In the genomic region with DNA sequence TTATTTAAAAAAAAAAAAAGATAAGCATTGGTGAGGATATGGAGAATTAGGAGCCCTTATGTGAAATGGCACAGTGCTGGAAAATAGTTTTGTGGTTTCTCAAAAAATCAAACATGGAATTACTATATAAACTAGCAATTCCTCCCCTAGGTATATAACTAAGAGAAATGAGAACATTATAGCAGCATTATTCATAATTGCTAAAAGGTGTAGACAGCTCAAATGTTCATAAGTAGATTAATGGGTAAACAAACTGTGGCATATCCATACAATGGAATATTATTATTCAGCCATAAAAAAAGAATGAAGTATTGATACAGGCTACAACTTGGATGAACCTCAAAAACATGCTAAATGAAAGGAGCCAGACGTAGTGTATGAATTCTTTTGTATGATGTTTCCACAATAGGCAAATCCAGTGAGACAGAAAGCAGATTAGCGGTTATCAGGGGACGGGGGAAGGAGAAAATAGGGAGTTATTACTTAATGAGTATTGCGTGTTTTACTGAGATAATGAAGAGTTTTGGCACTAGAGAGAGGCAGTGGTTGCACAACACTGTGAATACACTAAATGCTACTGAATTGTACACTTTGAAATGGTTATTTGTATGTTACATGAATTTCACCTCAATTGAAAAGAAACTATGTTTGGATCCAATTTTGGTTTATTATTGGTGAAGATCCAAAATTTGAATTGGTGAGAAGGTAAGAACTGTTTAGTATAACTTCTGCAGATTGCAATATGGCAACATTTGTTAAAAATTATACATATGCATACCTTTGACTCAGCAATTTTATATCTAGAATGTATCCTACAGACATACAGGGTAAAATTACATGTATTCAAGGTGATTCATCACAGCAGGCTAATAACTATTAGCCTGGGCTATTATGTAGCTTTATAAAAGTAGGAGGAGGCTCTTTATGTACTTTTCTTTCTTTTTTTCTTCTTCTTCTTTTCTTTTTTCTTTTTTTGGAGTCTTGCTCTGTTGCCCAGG, we compare ENCODE assay signal across 1 cellular context.
TF ChIP-seq lines count a peak whose summit lies in the region.

No MANE protein-coding gene starts in this region.

TF ChIP-seq in K562, 482 proteins besides CTCF, POLR2A, EP300 and RAD21 (continued from another document and continues in another):
- TF ChIP-seq, protein P1, sequence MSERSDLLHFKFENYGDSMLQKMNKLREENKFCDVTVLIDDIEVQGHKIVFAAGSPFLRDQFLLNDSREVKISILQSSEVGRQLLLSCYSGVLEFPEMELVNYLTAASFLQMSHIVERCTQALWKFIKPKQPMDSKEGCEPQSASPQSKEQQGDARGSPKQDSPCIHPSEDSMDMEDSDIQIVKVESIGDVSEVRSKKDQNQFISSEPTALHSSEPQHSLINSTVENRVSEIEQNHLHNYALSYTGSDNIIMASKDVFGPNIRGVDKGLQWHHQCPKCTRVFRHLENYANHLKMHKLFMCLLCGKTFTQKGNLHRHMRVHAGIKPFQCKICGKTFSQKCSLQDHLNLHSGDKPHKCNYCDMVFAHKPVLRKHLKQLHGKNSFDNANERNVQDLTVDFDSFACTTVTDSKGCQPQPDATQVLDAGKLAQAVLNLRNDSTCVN (CRISPR knock-in tag; IDR thresholded peaks at IDR 0.05) = no peak
- TF ChIP-seq, protein P2, sequence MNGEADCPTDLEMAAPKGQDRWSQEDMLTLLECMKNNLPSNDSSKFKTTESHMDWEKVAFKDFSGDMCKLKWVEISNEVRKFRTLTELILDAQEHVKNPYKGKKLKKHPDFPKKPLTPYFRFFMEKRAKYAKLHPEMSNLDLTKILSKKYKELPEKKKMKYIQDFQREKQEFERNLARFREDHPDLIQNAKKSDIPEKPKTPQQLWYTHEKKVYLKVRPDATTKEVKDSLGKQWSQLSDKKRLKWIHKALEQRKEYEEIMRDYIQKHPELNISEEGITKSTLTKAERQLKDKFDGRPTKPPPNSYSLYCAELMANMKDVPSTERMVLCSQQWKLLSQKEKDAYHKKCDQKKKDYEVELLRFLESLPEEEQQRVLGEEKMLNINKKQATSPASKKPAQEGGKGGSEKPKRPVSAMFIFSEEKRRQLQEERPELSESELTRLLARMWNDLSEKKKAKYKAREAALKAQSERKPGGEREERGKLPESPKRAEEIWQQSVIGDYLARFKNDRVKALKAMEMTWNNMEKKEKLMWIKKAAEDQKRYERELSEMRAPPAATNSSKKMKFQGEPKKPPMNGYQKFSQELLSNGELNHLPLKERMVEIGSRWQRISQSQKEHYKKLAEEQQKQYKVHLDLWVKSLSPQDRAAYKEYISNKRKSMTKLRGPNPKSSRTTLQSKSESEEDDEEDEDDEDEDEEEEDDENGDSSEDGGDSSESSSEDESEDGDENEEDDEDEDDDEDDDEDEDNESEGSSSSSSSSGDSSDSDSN (IDR thresholded peaks at IDR 0.05; ENCODE audit: borderline replicate concordance in 1 of 2, low read depth in 2 of 2, low read length in 2 of 2) = no peak
- TF ChIP-seq KLF16 (IDR thresholded peaks at IDR 0.05) (peak; percentile 64; the same call in 1 of the 2 replicates), CCNT2 (IDR thresholded peaks at IDR 0.05; ENCODE audit: borderline replicate concordance, extremely low read depth, insufficient read length, low read depth, low read length) (no peak), ZFP1 (CRISPR knock-in tag; IDR thresholded peaks at IDR 0.05) (no peak), SLC30A9 (CRISPR knock-in tag; IDR thresholded peaks at IDR 0.05) (no peak), ZNF146 (CRISPR knock-in tag; IDR thresholded peaks at IDR 0.05; ENCODE audit: unreplicated experiment) (no peak), ZNF197 (CRISPR knock-in tag; IDR thresholded peaks at IDR 0.05; ENCODE audit: low read depth) (0 out of 2 replicates have a peak, but pooled peaks have one; percentile 42), NR2C2 (CRISPR knock-in tag; IDR thresholded peaks at IDR 0.05) (no peak), NR2C2 (tag; IDR thresholded peaks at IDR 0.05) (no peak), ZFP36 (IDR thresholded peaks at IDR 0.05; ENCODE audit: low read depth, low read length, partially characterized antibody) (no peak), ARID2 (IDR thresholded peaks at IDR 0.05) (no peak), SMC3 (conservative IDR thresholded peaks at IDR 0.05; ENCODE audit: insufficient read depth, low read depth, low read length) (no peak), TAF15 (IDR thresholded peaks at IDR 0.05; ENCODE audit: low read depth, low read length) (no peak), KDM2B (CRISPR knock-in tag; IDR thresholded peaks at IDR 0.05) (no peak), ELF2 (CRISPR knock-in tag; IDR thresholded peaks at IDR 0.05) (no peak), MTA2 (IDR thresholded peaks at IDR 0.05; ENCODE audit: low read depth) (peak; percentile 78), ZNF561 (CRISPR knock-in tag; conservative IDR thresholded peaks at IDR 0.05) (no peak), SOX6 (IDR thresholded peaks at IDR 0.05) (peak; percentile 93), NFE2 (IDR thresholded peaks at IDR 0.05; ENCODE audit: low read depth) (peak; percentile 57), ZNF3 (CRISPR knock-in tag; IDR thresholded peaks at IDR 0.05) (no peak), ZNF133 (CRISPR knock-in tag; IDR thresholded peaks at IDR 0.05) (no peak), ZNF175 (CRISPR knock-in tag; IDR thresholded peaks at IDR 0.05; ENCODE audit: low read depth) (no peak), ZNF668 (CRISPR knock-in tag; IDR thresholded peaks at IDR 0.05) (no peak), TSC22D4 (tag; IDR thresholded peaks at IDR 0.05) (no peak), TRIM28 (IDR thresholded peaks at IDR 0.05) (no peak)
- TF ChIP-seq, protein P3, sequence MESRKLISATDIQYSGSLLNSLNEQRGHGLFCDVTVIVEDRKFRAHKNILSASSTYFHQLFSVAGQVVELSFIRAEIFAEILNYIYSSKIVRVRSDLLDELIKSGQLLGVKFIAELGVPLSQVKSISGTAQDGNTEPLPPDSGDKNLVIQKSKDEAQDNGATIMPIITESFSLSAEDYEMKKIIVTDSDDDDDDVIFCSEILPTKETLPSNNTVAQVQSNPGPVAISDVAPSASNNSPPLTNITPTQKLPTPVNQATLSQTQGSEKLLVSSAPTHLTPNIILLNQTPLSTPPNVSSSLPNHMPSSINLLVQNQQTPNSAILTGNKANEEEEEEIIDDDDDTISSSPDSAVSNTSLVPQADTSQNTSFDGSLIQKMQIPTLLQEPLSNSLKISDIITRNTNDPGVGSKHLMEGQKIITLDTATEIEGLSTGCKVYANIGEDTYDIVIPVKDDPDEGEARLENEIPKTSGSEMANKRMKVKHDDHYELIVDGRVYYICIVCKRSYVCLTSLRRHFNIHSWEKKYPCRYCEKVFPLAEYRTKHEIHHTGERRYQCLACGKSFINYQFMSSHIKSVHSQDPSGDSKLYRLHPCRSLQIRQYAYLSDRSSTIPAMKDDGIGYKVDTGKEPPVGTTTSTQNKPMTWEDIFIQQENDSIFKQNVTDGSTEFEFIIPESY (CRISPR knock-in tag; IDR thresholded peaks at IDR 0.05) = no peak
- TF ChIP-seq, protein P4, sequence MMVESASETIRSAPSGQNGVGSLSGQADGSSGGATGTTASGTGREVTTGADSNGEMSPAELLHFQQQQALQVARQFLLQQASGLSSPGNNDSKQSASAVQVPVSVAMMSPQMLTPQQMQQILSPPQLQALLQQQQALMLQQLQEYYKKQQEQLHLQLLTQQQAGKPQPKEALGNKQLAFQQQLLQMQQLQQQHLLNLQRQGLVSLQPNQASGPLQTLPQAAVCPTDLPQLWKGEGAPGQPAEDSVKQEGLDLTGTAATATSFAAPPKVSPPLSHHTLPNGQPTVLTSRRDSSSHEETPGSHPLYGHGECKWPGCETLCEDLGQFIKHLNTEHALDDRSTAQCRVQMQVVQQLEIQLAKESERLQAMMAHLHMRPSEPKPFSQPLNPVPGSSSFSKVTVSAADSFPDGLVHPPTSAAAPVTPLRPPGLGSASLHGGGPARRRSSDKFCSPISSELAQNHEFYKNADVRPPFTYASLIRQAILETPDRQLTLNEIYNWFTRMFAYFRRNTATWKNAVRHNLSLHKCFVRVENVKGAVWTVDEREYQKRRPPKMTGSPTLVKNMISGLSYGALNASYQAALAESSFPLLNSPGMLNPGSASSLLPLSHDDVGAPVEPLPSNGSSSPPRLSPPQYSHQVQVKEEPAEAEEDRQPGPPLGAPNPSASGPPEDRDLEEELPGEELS (CRISPR knock-in tag; IDR thresholded peaks at IDR 0.05; ENCODE audit: borderline replicate concordance) = no peak
- TF ChIP-seq, protein P5, sequence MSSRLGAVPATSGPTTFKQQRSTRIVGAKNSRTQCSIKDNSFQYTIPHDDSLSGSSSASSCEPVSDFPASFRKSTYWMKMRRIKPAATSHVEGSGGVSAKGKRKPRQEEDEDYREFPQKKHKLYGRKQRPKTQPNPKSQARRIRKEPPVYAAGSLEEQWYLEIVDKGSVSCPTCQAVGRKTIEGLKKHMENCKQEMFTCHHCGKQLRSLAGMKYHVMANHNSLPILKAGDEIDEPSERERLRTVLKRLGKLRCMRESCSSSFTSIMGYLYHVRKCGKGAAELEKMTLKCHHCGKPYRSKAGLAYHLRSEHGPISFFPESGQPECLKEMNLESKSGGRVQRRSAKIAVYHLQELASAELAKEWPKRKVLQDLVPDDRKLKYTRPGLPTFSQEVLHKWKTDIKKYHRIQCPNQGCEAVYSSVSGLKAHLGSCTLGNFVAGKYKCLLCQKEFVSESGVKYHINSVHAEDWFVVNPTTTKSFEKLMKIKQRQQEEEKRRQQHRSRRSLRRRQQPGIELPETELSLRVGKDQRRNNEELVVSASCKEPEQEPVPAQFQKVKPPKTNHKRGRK (tag; IDR thresholded peaks at IDR 0.05) = no peak
- TF ChIP-seq, protein P6, sequence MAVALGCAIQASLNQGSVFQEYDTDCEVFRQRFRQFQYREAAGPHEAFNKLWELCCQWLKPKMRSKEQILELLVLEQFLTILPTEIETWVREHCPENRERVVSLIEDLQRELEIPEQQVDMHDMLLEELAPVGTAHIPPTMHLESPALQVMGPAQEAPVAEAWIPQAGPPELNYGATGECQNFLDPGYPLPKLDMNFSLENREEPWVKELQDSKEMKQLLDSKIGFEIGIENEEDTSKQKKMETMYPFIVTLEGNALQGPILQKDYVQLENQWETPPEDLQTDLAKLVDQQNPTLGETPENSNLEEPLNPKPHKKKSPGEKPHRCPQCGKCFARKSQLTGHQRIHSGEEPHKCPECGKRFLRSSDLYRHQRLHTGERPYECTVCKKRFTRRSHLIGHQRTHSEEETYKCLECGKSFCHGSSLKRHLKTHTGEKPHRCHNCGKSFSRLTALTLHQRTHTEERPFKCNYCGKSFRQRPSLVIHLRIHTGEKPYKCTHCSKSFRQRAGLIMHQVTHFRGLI (CRISPR knock-in tag; IDR thresholded peaks at IDR 0.05) = no peak
- TF ChIP-seq, protein P7, sequence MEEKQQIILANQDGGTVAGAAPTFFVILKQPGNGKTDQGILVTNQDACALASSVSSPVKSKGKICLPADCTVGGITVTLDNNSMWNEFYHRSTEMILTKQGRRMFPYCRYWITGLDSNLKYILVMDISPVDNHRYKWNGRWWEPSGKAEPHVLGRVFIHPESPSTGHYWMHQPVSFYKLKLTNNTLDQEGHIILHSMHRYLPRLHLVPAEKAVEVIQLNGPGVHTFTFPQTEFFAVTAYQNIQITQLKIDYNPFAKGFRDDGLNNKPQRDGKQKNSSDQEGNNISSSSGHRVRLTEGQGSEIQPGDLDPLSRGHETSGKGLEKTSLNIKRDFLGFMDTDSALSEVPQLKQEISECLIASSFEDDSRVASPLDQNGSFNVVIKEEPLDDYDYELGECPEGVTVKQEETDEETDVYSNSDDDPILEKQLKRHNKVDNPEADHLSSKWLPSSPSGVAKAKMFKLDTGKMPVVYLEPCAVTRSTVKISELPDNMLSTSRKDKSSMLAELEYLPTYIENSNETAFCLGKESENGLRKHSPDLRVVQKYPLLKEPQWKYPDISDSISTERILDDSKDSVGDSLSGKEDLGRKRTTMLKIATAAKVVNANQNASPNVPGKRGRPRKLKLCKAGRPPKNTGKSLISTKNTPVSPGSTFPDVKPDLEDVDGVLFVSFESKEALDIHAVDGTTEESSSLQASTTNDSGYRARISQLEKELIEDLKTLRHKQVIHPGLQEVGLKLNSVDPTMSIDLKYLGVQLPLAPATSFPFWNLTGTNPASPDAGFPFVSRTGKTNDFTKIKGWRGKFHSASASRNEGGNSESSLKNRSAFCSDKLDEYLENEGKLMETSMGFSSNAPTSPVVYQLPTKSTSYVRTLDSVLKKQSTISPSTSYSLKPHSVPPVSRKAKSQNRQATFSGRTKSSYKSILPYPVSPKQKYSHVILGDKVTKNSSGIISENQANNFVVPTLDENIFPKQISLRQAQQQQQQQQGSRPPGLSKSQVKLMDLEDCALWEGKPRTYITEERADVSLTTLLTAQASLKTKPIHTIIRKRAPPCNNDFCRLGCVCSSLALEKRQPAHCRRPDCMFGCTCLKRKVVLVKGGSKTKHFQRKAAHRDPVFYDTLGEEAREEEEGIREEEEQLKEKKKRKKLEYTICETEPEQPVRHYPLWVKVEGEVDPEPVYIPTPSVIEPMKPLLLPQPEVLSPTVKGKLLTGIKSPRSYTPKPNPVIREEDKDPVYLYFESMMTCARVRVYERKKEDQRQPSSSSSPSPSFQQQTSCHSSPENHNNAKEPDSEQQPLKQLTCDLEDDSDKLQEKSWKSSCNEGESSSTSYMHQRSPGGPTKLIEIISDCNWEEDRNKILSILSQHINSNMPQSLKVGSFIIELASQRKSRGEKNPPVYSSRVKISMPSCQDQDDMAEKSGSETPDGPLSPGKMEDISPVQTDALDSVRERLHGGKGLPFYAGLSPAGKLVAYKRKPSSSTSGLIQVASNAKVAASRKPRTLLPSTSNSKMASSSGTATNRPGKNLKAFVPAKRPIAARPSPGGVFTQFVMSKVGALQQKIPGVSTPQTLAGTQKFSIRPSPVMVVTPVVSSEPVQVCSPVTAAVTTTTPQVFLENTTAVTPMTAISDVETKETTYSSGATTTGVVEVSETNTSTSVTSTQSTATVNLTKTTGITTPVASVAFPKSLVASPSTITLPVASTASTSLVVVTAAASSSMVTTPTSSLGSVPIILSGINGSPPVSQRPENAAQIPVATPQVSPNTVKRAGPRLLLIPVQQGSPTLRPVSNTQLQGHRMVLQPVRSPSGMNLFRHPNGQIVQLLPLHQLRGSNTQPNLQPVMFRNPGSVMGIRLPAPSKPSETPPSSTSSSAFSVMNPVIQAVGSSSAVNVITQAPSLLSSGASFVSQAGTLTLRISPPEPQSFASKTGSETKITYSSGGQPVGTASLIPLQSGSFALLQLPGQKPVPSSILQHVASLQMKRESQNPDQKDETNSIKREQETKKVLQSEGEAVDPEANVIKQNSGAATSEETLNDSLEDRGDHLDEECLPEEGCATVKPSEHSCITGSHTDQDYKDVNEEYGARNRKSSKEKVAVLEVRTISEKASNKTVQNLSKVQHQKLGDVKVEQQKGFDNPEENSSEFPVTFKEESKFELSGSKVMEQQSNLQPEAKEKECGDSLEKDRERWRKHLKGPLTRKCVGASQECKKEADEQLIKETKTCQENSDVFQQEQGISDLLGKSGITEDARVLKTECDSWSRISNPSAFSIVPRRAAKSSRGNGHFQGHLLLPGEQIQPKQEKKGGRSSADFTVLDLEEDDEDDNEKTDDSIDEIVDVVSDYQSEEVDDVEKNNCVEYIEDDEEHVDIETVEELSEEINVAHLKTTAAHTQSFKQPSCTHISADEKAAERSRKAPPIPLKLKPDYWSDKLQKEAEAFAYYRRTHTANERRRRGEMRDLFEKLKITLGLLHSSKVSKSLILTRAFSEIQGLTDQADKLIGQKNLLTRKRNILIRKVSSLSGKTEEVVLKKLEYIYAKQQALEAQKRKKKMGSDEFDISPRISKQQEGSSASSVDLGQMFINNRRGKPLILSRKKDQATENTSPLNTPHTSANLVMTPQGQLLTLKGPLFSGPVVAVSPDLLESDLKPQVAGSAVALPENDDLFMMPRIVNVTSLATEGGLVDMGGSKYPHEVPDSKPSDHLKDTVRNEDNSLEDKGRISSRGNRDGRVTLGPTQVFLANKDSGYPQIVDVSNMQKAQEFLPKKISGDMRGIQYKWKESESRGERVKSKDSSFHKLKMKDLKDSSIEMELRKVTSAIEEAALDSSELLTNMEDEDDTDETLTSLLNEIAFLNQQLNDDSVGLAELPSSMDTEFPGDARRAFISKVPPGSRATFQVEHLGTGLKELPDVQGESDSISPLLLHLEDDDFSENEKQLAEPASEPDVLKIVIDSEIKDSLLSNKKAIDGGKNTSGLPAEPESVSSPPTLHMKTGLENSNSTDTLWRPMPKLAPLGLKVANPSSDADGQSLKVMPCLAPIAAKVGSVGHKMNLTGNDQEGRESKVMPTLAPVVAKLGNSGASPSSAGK (IDR thresholded peaks at IDR 0.05) = no peak
